In the genomic region with DNA sequence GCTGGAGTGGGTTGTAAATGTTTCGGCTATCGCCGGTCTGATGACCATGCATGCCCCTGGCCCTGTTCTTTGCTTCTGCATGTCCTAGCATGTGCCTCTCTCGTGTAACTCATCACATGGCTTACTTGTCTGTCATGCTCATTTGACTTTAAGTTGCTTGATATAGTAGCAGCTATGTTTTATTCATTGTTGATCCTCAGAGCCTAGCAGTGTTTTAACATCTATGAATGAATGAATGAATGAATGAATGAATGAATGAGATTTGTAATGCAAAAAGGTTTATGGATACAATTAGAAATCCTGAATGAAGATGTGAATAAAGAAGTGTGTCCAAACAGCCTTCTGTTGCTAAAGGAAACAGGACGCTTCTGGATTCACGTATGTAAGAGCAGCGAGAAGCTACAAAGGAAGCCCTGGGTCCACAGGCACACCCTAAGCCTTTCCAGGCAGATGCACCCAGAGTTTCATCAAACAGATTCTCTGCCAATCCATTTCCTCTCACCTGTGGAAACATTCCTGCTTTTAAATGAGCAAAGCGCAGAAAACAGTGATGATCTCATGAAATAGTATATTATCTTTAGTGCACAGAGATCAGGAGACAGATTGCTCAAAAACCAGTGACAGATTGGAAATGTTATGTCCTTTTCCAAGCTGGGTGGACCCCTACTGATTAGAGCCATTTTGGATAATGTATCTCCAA, we compare ENCODE assay signal across 8 cellular contexts. TPM values are rescaled to one million over a fixed set of nuclear protein-coding genes. Genes with fewer than 3 reads are reported as not detected.
DNase-seq lines count a peak whose midpoint lies in the region; ATAC-seq and TF ChIP-seq lines count a peak whose summit lies in the region.

No MANE protein-coding gene starts in this region.

- TF ChIP-seq CTCF in OCI-LY7 (conservative IDR thresholded peaks at IDR 0.05; ENCODE audit: low read length) (no peak), endothelial cell (IDR thresholded peaks at IDR 0.05; ENCODE audit: unreplicated experiment) (no peak), progenitor cell of endocrine pancreas (IDR thresholded peaks at IDR 0.05; ENCODE audit: unreplicated experiment) (no peak)

- H3K4me1 ChIP-seq in OCI-LY7 (ENCODE audit: insufficient read depth, low read length, poor library complexity, severe bottlenecking) = peaks cover 36% of the 10 kb centered on the region

- CTCF ChIA-PET in OCI-LY7 (lab: Charles Lee; ENCODE audit: unreplicated experiment) = no interaction called here

- H3K36me3 Mint-ChIP-seq in endothelial cell (ENCODE audit: low read depth, unreplicated experiment) = peaks cover 10% of the 10 kb centered on the region
- no peaks in the 10 kb centered on the region for H3K36me3 Mint-ChIP-seq in progenitor cell of endocrine pancreas (ENCODE audit: insufficient read depth)

- intact Hi-C loops in OCI-LY7 (cut with micrococcal nuclease; ENCODE audit: unreplicated experiment) = no loop called here

- BruUV-seq in OCI-LY7 (replicated peaks; lab: Mats Ljungman, UMichigan) = no TSS peak

- H3K36me3 ChIP-seq in OCI-LY7 (ENCODE audit: insufficient read depth, low read length) = no peaks in the 10 kb centered on the region

- no peaks in the 10 kb centered on the region for H3K9me3 ChIP-seq in OCI-LY7 (ENCODE audit: low read length)

- H3K9me3 Mint-ChIP-seq in endothelial cell (ENCODE audit: unreplicated experiment) = no peaks in the 10 kb centered on the region
- H3K9me3 Mint-ChIP-seq in progenitor cell of endocrine pancreas (ENCODE audit: low read depth) = no peaks in the 10 kb centered on the region

- H3K4me3 Mint-ChIP-seq in endothelial cell (ENCODE audit: unreplicated experiment) (peak overlapping the region; percentile 79), progenitor cell of endocrine pancreas (ENCODE audit: low read depth) (peak overlapping the region; percentile 75)

- H3K27ac Mint-ChIP-seq in endothelial cell (ENCODE audit: unreplicated experiment) = peak overlapping the region; percentile 100
- peak overlapping the region; percentile 95 for H3K27ac Mint-ChIP-seq in progenitor cell of endocrine pancreas

- POLR2A ChIA-PET in OCI-LY7 (lab: Charles Lee) = interaction anchor here (0.5 to 0.6 kb wide), 2 partner anchors 434 to 1110 kb away, joined by 3 to 7 read pairs; no protein-coding TSS in a partner anchor

- H4K20me1 ChIP-seq in OCI-LY7 (ENCODE audit: insufficient read depth, low read length) = no peaks in the 10 kb centered on the region

- H3K4me1 Mint-ChIP-seq in endothelial cell (ENCODE audit: unreplicated experiment) = peaks cover 64% of the 10 kb centered on the region
- H3K4me1 Mint-ChIP-seq in progenitor cell of endocrine pancreas (ENCODE audit: low read depth) = peaks cover 30% of the 10 kb centered on the region

- peak overlapping the region; percentile 100 for H2AFZ ChIP-seq in OCI-LY7 (ENCODE audit: low read length)

- peak; percentile 25 for DNase-seq in Daoy (ENCODE audit: low read depth)
- DNase-seq in OCI-LY7 (ENCODE audit: low spot score) = no peak
- DNase-seq in endothelial cell (ENCODE audit: low spot score) = peak; percentile 20
- DNase-seq in progenitor cell of endocrine pancreas (ENCODE audit: low spot score, unreplicated experiment) = no peak
- no peak for DNase-seq in NCI-H510A treated with DMSO at 0.1 percent for 48 hours (lab: John Stamatoyannopoulos, UW)
- DNase-seq in NCI-H2081 (lab: John Stamatoyannopoulos, UW) = no peak

- no peak overlapping the region for H3K27ac ChIP-seq in OCI-LY7 (ENCODE audit: low read depth, low read length, poor library complexity, severe bottlenecking)

- no peaks in the 10 kb centered on the region for H3K79me2 ChIP-seq in OCI-LY7 (ENCODE audit: insufficient read depth, low read depth, low read length)

- peak overlapping the region; percentile 85 for H3K4me2 ChIP-seq in OCI-LY7 (ENCODE audit: low read length)

- H3K27me3 Mint-ChIP-seq in endothelial cell (ENCODE audit: unreplicated experiment) (peaks cover 19% of the 10 kb centered on the region), progenitor cell of endocrine pancreas (peaks cover 28% of the 10 kb centered on the region)

- peak overlapping the region; percentile 71 for H3K4me3 ChIP-seq in OCI-LY7 (ENCODE audit: low read depth, low read length, poor library complexity, severe bottlenecking)

- H3K9me2 ChIP-seq in OCI-LY7 (ENCODE audit: insufficient read depth, low read length) = no peaks in the 10 kb centered on the region

- ATAC-seq in HG02763 (IDR thresholded peaks at IDR 0.05; ENCODE audit: unreplicated experiment) = no peak
- ATAC-seq in GM21723 (IDR thresholded peaks at IDR 0.05; ENCODE audit: unreplicated experiment) = no peak

RNA-seq across cellular contexts. Expression of gene GSG1, which starts 3.4 kb away (rescaled TPM):
- 0.06 TPM in 1 of 2 replicates, not detected in the other for total RNA-seq in Daoy (2014; rRNA removed; shearing (Covaris generic))
- total RNA-seq in OCI-LY7 (2014; rRNA removed; shearing (Covaris generic)) = not detected in 2 replicates
- total RNA-seq in OCI-LY7 (2022) (not detected in 2 replicates), endothelial cell (ENCODE audit: unreplicated experiment) (0.46 TPM), progenitor cell of endocrine pancreas (0.46 and 0.80 TPM in 2 replicates)

RNA-seq across cellular contexts. Expression of gene FAM234B, which starts 55.9 kb away (rescaled TPM):
- 5.5 and 12.4 TPM in 2 replicates for total RNA-seq in Daoy (2014; rRNA removed; shearing (Covaris generic))
- total RNA-seq in OCI-LY7 (2014; rRNA removed; shearing (Covaris generic)) = 7.0 and 7.5 TPM in 2 replicates
- 4.7 and 5.6 TPM in 2 replicates for total RNA-seq in OCI-LY7 (2022)
- total RNA-seq in endothelial cell (ENCODE audit: unreplicated experiment) = 36.3 TPM
- total RNA-seq in progenitor cell of endocrine pancreas = 18.7 and 19.7 TPM in 2 replicates

Comparison
In these comparisons a context has a peak if more than half of its experiments do, and no peak if none do; other contexts are left out.
1. DNase-seq: peak in Daoy (single experiment) and endothelial cell (single experiment); none in OCI-LY7 (single experiment), progenitor cell of endocrine pancreas (single experiment), NCI-H510A treated with DMSO at 0.1 percent for 48 hours (single experiment) and NCI-H2081 (0 of 2).